1 cellular context compared by ENCODE assay signal in the genomic region with DNA sequence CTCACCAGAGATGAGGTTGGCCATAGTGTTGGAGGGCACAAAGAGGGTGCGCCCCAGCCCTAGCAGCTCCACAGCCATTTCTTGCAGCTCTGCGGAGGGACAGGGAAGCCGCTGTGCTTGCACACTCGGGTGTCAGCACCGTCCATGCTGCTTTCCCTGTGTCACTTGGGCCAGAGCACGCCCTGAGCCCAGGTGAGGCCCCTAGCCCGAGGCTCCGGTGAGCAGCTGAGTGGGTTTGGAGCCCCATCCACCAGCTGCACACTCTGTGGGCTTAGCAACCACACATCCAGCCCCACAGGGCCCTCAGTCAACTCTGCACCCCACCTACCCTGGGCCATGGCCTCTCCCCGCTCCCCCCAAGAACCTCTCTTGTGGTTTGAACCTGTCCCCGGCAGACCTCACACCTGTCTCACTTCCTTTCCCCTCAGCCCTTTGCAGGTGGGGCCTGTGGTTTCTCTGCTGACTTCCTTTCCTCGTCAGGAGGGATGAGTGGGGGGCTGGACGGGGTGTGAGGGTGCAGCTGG.
TF ChIP-seq lines count a peak whose summit lies in the region.

No MANE protein-coding gene starts in this region.

TF ChIP-seq in GM12878, 131 proteins besides CTCF, POLR2A, EP300 and RAD21 (continued from another document and continues in another):
- TF ChIP-seq, protein P1, sequence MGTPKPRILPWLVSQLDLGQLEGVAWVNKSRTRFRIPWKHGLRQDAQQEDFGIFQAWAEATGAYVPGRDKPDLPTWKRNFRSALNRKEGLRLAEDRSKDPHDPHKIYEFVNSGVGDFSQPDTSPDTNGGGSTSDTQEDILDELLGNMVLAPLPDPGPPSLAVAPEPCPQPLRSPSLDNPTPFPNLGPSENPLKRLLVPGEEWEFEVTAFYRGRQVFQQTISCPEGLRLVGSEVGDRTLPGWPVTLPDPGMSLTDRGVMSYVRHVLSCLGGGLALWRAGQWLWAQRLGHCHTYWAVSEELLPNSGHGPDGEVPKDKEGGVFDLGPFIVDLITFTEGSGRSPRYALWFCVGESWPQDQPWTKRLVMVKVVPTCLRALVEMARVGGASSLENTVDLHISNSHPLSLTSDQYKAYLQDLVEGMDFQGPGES (IDR thresholded peaks at IDR 0.05), result no peak
- TF ChIP-seq ZNF622 (IDR thresholded peaks at IDR 0.05) (no peak), E2F8 (IDR thresholded peaks at IDR 0.05; ENCODE audit: low read depth, partially characterized antibody) (no peak), HSF1 (IDR thresholded peaks at IDR 0.05; ENCODE audit: low read depth, low read length) (no peak), CHD2 (IDR thresholded peaks at IDR 0.05; ENCODE audit: borderline replicate concordance, low read depth, low read length) (no peak), GATAD2B (conservative IDR thresholded peaks at IDR 0.05; ENCODE audit: low read depth) (0 out of 2 replicates have a peak, but pooled peaks have one; percentile 36), RELA (IDR thresholded peaks at IDR 0.05; ENCODE audit: borderline replicate concordance, partially characterized antibody) (no peak), CBX3 (IDR thresholded peaks at IDR 0.05; ENCODE audit: borderline replicate concordance, low read depth) (no peak), LARP7 (IDR thresholded peaks at IDR 0.05) (0 out of 2 replicates have a peak, but pooled peaks have one; percentile 24), SIX5 (IDR thresholded peaks at IDR 0.05; ENCODE audit: low read depth, low read length, severe bottlenecking) (no peak), TAF1 (IDR thresholded peaks at IDR 0.05; ENCODE audit: borderline replicate concordance, low read depth, low read length) (no peak), POU2F2 (IDR thresholded peaks at IDR 0.05; ENCODE audit: borderline replicate concordance, low read depth, low read length) (no peak), TARDBP (IDR thresholded peaks at IDR 0.05; ENCODE audit: borderline replicate concordance) (no peak), BHLHE40 (IDR thresholded peaks at IDR 0.05; ENCODE audit: borderline replicate concordance in 1 of 2, low read depth in 2 of 2, low read length in 1 of 2) (peak; percentile 64 to 69; a peak in 2 of 4 replicates), KDM1A (IDR thresholded peaks at IDR 0.05; ENCODE audit: borderline replicate concordance) (no peak), YY1 (IDR thresholded peaks at IDR 0.05; ENCODE audit: low read depth, low read length) (no peak), SMAD5 (IDR thresholded peaks at IDR 0.05; ENCODE audit: low read depth) (no peak), IKZF2 (IDR thresholded peaks at IDR 0.05) (peak in 1 of 2 experiments; percentile 47; a peak in 3 of 4 replicates), NBN (IDR thresholded peaks at IDR 0.05) (0 out of 2 replicates have a peak, but pooled peaks have one; percentile 31), SREBF2 (IDR thresholded peaks at IDR 0.05; ENCODE audit: low read length) (no peak), CHD1 (IDR thresholded peaks at IDR 0.05; ENCODE audit: low read depth, low read length) (no peak), BCL11A (IDR thresholded peaks at IDR 0.05; ENCODE audit: low read depth, low read length) (no peak), ZNF384 (IDR thresholded peaks at IDR 0.05; ENCODE audit: borderline replicate concordance, low read depth, low read length) (no peak), CREB1 (IDR thresholded peaks at IDR 0.05; ENCODE audit: low read depth) (no peak), RFX5 (IDR thresholded peaks at IDR 0.05; ENCODE audit: low read depth, low read length) (no peak), KLF5 (IDR thresholded peaks at IDR 0.05; ENCODE audit: partially characterized antibody) (no peak), TCF3 (IDR thresholded peaks at IDR 0.05; ENCODE audit: borderline replicate concordance, insufficient read depth, low read depth, low read length) (peak; percentile 80; the same call in 1 of the 2 replicates), SUPT20H (IDR thresholded peaks at IDR 0.05; ENCODE audit: borderline replicate concordance, control insufficient read depth, low read depth, low read length) (no peak), SIN3A (IDR thresholded peaks at IDR 0.05; ENCODE audit: low read depth, low read length) (no peak), SMC3 (IDR thresholded peaks at IDR 0.05; ENCODE audit: borderline replicate concordance, low read length) (no peak), JUNB (IDR thresholded peaks at IDR 0.05) (no peak), BMI1 (IDR thresholded peaks at IDR 0.05; ENCODE audit: borderline replicate concordance) (no peak), SMAD1 (IDR thresholded peaks at IDR 0.05; ENCODE audit: low read depth, partially characterized antibody) (no peak), SRF (IDR thresholded peaks at IDR 0.05; ENCODE audit: low read depth in 2 of 2, low read length in 2 of 2) (no peak), STAT1 (conservative IDR thresholded peaks at IDR 0.05) (no peak), MTA3 (IDR thresholded peaks at IDR 0.05; ENCODE audit: borderline replicate concordance, low read length) (no peak), BRCA1 (IDR thresholded peaks at IDR 0.05; ENCODE audit: low read depth, low read length) (no peak), ATF7 (IDR thresholded peaks at IDR 0.05; ENCODE audit: low read depth) (peak; percentile 57; the same call in 1 of the 2 replicates), MTA2 (IDR thresholded peaks at IDR 0.05; ENCODE audit: low read depth) (peak; percentile 53; the same call in 1 of the 2 replicates), SUZ12 (IDR thresholded peaks at IDR 0.05; ENCODE audit: unreplicated experiment) (no peak), MXI1 (IDR thresholded peaks at IDR 0.05; ENCODE audit: low read depth, low read length) (no peak), HCFC1 (IDR thresholded peaks at IDR 0.05; ENCODE audit: low read length) (no peak), JUND (IDR thresholded peaks at IDR 0.05; ENCODE audit: low read depth, low read length) (no peak), NRF1 (conservative IDR thresholded peaks at IDR 0.05; ENCODE audit: low read depth, low read length) (no peak), FOXM1 (IDR thresholded peaks at IDR 0.05; ENCODE audit: low read depth, low read length) (no peak), DPF2 (IDR thresholded peaks at IDR 0.05) (peak; percentile 52; the same call in 1 of the 2 replicates), POLR2AphosphoS5 (IDR thresholded peaks at IDR 0.05; ENCODE audit: low read length) (no peak)
- TF ChIP-seq, protein P2, sequence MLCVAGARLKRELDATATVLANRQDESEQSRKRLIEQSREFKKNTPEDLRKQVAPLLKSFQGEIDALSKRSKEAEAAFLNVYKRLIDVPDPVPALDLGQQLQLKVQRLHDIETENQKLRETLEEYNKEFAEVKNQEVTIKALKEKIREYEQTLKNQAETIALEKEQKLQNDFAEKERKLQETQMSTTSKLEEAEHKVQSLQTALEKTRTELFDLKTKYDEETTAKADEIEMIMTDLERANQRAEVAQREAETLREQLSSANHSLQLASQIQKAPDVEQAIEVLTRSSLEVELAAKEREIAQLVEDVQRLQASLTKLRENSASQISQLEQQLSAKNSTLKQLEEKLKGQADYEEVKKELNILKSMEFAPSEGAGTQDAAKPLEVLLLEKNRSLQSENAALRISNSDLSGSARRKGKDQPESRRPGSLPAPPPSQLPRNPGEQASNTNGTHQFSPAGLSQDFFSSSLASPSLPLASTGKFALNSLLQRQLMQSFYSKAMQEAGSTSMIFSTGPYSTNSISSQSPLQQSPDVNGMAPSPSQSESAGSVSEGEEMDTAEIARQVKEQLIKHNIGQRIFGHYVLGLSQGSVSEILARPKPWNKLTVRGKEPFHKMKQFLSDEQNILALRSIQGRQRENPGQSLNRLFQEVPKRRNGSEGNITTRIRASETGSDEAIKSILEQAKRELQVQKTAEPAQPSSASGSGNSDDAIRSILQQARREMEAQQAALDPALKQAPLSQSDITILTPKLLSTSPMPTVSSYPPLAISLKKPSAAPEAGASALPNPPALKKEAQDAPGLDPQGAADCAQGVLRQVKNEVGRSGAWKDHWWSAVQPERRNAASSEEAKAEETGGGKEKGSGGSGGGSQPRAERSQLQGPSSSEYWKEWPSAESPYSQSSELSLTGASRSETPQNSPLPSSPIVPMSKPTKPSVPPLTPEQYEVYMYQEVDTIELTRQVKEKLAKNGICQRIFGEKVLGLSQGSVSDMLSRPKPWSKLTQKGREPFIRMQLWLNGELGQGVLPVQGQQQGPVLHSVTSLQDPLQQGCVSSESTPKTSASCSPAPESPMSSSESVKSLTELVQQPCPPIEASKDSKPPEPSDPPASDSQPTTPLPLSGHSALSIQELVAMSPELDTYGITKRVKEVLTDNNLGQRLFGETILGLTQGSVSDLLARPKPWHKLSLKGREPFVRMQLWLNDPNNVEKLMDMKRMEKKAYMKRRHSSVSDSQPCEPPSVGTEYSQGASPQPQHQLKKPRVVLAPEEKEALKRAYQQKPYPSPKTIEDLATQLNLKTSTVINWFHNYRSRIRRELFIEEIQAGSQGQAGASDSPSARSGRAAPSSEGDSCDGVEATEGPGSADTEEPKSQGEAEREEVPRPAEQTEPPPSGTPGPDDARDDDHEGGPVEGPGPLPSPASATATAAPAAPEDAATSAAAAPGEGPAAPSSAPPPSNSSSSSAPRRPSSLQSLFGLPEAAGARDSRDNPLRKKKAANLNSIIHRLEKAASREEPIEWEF (IDR thresholded peaks at IDR 0.05; ENCODE audit: insufficient replicate concordance, low read depth, low read length), result no peak
- TF ChIP-seq, protein P3, sequence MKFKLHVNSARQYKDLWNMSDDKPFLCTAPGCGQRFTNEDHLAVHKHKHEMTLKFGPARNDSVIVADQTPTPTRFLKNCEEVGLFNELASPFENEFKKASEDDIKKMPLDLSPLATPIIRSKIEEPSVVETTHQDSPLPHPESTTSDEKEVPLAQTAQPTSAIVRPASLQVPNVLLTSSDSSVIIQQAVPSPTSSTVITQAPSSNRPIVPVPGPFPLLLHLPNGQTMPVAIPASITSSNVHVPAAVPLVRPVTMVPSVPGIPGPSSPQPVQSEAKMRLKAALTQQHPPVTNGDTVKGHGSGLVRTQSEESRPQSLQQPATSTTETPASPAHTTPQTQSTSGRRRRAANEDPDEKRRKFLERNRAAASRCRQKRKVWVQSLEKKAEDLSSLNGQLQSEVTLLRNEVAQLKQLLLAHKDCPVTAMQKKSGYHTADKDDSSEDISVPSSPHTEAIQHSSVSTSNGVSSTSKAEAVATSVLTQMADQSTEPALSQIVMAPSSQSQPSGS (IDR thresholded peaks at IDR 0.05; ENCODE audit: low read length), result no peak
- TF ChIP-seq, protein P4, sequence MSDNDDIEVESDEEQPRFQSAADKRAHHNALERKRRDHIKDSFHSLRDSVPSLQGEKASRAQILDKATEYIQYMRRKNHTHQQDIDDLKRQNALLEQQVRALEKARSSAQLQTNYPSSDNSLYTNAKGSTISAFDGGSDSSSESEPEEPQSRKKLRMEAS (IDR thresholded peaks at IDR 0.05; ENCODE audit: low read depth, low read length), result no peak
- TF ChIP-seq, protein P5, sequence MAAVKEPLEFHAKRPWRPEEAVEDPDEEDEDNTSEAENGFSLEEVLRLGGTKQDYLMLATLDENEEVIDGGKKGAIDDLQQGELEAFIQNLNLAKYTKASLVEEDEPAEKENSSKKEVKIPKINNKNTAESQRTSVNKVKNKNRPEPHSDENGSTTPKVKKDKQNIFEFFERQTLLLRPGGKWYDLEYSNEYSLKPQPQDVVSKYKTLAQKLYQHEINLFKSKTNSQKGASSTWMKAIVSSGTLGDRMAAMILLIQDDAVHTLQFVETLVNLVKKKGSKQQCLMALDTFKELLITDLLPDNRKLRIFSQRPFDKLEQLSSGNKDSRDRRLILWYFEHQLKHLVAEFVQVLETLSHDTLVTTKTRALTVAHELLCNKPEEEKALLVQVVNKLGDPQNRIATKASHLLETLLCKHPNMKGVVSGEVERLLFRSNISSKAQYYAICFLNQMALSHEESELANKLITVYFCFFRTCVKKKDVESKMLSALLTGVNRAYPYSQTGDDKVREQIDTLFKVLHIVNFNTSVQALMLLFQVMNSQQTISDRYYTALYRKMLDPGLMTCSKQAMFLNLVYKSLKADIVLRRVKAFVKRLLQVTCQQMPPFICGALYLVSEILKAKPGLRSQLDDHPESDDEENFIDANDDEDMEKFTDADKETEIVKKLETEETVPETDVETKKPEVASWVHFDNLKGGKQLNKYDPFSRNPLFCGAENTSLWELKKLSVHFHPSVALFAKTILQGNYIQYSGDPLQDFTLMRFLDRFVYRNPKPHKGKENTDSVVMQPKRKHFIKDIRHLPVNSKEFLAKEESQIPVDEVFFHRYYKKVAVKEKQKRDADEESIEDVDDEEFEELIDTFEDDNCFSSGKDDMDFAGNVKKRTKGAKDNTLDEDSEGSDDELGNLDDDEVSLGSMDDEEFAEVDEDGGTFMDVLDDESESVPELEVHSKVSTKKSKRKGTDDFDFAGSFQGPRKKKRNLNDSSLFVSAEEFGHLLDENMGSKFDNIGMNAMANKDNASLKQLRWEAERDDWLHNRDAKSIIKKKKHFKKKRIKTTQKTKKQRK (IDR thresholded peaks at IDR 0.05; ENCODE audit: low read depth, low read length), result no peak
